Comparison of ENCODE assay signal across 9 cellular contexts in the genomic region with DNA sequence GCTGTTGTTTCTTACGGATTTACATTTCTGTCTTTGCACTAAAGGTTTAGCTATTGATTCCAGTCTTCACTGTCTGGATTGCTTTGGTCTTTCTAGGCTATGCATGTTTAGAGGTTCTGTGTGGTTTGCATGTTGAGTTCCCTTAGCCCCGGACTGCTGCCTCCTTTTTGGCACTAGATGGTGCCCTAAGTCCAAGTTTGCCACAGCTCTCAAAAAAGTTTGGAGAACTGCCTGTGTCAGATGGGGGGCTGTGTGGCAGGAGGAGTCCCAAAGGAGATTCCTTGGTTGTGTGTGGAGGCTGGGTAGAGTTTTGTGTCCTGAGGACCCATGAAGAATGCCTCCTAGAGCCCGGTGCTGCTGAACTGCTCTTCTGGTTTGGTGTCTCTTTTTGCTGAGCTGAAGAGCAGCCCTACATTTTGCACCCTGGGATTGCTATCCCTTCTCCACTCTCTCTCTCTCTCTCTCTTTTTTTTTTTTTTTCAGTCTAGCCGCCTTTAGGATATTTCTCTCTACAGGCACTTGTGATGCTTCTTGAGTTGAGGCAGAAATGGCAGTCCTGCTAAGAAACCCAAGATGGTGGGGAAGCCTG.
DNase-seq lines count a peak whose midpoint lies in the region; ATAC-seq and TF ChIP-seq lines count a peak whose summit lies in the region.
"Had no signal": no experiment of that assay in that cellular context is flagged by ENCODE, and none has a peak within 500 bp of the region (broad histone marks: within the 10 kb centered on the region; RNA-seq: fewer than 3 reads in every experiment).

No MANE protein-coding gene starts in this region.

- H3K27ac ChIP-seq in coronary artery, result no peak overlapping the region
- H3K27ac ChIP-seq: skin epidermis had no signal

- TF ChIP-seq CTCF in coronary artery (IDR thresholded peaks at IDR 0.05), result peak; percentile 32

- ATAC-seq in HG03442 (IDR thresholded peaks at IDR 0.05; ENCODE audit: unreplicated experiment), result peak; percentile 88

- DNase-seq in DMS 273 (lab: John Stamatoyannopoulos, UW; ENCODE audit: unreplicated experiment), result peak; percentile 53
- peak; percentile 17 for DNase-seq in GM19240 (ENCODE audit: insufficient read length, low spot score)
- DNase-seq in SHP77 (lab: John Stamatoyannopoulos, UW), result peak; percentile 38 to 41
- DNase-seq in coronary artery (ENCODE audit: low spot score), result no peak
- peak; percentile 36 for DNase-seq in medulla oblongata (ENCODE audit: extremely low spot score)
- DNase-seq in NCI-H1694 (lab: John Stamatoyannopoulos, UW), result no peak
- no peak for DNase-seq in occipital lobe (lab: John Stamatoyannopoulos, UW)

- no peak overlapping the region for H3K4me3 ChIP-seq in coronary artery
- H3K4me3 ChIP-seq: skin epidermis had no signal

Comparison
In these comparisons a context has a peak if more than half of its experiments do, and no peak if none do; other contexts are left out.
1. DNase-seq: peak in DMS 273 (single experiment), GM19240 (single experiment), SHP77 (2 of 2) and medulla oblongata (single experiment); none in coronary artery (single experiment), NCI-H1694 (single experiment) and occipital lobe (single experiment).